ENCODE assay signal across 1 cellular context in the genomic region with DNA sequence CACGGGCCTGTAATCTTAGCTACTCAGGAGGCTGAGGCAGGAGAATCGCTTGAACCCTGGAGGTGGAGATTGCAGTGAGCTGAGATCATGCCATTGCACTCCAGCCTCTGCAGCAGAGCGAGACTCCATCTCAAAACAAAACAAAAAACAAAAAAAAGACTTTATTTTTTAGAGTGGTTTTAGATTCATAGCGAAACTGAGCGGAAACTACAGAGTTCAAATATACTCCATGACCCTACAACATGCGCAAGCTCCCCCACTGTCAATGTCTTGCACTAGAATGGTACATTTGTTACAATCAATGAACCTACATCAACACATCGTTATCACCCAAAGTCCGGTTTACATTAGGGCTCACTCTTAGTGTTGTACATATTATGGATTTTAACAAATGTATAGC.
TF ChIP-seq lines count a peak whose summit lies in the region.

No MANE protein-coding gene starts in this region.

TF ChIP-seq in K562, 482 proteins besides CTCF, POLR2A, EP300 and RAD21 (continued from another document):
- TF ChIP-seq, protein P1, sequence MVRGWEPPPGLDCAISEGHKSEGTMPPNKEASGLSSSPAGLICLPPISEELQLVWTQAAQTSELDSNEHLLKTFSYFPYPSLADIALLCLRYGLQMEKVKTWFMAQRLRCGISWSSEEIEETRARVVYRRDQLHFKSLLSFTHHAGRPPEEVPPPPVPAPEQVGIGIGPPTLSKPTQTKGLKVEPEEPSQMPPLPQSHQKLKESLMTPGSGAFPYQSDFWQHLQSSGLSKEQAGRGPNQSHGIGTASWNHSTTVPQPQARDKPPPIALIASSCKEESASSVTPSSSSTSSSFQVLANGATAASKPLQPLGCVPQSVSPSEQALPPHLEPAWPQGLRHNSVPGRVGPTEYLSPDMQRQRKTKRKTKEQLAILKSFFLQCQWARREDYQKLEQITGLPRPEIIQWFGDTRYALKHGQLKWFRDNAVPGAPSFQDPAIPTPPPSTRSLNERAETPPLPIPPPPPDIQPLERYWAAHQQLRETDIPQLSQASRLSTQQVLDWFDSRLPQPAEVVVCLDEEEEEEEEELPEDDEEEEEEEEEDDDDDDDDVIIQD (CRISPR knock-in tag; IDR thresholded peaks at IDR 0.05), result no peak
- no peak for TF ChIP-seq TEAD2 (tag; IDR thresholded peaks at IDR 0.05)
- no peak for TF ChIP-seq NR2F6 (CRISPR knock-in tag; IDR thresholded peaks at IDR 0.05)
- no peak for TF ChIP-seq HIVEP1 (CRISPR knock-in tag; IDR thresholded peaks at IDR 0.05)
- TF ChIP-seq, protein P2, sequence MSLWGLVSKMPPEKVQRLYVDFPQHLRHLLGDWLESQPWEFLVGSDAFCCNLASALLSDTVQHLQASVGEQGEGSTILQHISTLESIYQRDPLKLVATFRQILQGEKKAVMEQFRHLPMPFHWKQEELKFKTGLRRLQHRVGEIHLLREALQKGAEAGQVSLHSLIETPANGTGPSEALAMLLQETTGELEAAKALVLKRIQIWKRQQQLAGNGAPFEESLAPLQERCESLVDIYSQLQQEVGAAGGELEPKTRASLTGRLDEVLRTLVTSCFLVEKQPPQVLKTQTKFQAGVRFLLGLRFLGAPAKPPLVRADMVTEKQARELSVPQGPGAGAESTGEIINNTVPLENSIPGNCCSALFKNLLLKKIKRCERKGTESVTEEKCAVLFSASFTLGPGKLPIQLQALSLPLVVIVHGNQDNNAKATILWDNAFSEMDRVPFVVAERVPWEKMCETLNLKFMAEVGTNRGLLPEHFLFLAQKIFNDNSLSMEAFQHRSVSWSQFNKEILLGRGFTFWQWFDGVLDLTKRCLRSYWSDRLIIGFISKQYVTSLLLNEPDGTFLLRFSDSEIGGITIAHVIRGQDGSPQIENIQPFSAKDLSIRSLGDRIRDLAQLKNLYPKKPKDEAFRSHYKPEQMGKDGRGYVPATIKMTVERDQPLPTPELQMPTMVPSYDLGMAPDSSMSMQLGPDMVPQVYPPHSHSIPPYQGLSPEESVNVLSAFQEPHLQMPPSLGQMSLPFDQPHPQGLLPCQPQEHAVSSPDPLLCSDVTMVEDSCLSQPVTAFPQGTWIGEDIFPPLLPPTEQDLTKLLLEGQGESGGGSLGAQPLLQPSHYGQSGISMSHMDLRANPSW (CRISPR knock-in tag; IDR thresholded peaks at IDR 0.05), result no peak
- TF ChIP-seq, protein P3, sequence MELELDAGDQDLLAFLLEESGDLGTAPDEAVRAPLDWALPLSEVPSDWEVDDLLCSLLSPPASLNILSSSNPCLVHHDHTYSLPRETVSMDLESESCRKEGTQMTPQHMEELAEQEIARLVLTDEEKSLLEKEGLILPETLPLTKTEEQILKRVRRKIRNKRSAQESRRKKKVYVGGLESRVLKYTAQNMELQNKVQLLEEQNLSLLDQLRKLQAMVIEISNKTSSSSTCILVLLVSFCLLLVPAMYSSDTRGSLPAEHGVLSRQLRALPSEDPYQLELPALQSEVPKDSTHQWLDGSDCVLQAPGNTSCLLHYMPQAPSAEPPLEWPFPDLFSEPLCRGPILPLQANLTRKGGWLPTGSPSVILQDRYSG (tag; conservative IDR thresholded peaks at IDR 0.05; ENCODE audit: low read depth), result no peak
- no peak for TF ChIP-seq THRAP3 (IDR thresholded peaks at IDR 0.05; ENCODE audit: borderline replicate concordance)
- no peak for TF ChIP-seq CREBBP (IDR thresholded peaks at IDR 0.05; ENCODE audit: low read depth, low read length)
- no peak for TF ChIP-seq ZNF197 (CRISPR knock-in tag; IDR thresholded peaks at IDR 0.05; ENCODE audit: low read depth)
- TF ChIP-seq, protein P4, sequence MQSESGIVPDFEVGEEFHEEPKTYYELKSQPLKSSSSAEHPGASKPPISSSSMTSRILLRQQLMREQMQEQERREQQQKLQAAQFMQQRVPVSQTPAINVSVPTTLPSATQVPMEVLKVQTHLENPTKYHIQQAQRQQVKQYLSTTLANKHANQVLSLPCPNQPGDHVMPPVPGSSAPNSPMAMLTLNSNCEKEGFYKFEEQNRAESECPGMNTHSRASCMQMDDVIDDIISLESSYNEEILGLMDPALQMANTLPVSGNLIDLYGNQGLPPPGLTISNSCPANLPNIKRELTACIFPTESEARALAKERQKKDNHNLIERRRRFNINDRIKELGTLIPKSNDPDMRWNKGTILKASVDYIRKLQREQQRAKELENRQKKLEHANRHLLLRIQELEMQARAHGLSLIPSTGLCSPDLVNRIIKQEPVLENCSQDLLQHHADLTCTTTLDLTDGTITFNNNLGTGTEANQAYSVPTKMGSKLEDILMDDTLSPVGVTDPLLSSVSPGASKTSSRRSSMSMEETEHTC (IDR thresholded peaks at IDR 0.05), result no peak
- no peak for TF ChIP-seq ZNF239 (CRISPR knock-in tag; IDR thresholded peaks at IDR 0.05)
- TF ChIP-seq, protein P5, sequence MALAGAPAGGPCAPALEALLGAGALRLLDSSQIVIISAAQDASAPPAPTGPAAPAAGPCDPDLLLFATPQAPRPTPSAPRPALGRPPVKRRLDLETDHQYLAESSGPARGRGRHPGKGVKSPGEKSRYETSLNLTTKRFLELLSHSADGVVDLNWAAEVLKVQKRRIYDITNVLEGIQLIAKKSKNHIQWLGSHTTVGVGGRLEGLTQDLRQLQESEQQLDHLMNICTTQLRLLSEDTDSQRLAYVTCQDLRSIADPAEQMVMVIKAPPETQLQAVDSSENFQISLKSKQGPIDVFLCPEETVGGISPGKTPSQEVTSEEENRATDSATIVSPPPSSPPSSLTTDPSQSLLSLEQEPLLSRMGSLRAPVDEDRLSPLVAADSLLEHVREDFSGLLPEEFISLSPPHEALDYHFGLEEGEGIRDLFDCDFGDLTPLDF (CRISPR knock-in tag; IDR thresholded peaks at IDR 0.05), result no peak
- TF ChIP-seq NUFIP1 (IDR thresholded peaks at IDR 0.05; ENCODE audit: partially characterized antibody), result no peak
- TF ChIP-seq, protein P6, sequence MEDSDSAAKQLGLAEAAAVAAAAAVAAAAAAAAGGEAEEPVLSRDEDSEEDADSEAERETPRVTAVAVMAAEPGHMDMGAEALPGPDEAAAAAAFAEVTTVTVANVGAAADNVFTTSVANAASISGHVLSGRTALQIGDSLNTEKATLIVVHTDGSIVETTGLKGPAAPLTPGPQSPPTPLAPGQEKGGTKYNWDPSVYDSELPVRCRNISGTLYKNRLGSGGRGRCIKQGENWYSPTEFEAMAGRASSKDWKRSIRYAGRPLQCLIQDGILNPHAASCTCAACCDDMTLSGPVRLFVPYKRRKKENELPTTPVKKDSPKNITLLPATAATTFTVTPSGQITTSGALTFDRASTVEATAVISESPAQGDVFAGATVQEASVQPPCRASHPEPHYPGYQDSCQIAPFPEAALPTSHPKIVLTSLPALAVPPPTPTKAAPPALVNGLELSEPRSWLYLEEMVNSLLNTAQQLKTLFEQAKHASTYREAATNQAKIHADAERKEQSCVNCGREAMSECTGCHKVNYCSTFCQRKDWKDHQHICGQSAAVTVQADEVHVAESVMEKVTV (CRISPR knock-in tag; IDR thresholded peaks at IDR 0.05), result no peak
